Comparison of ENCODE assay signal across 34 cellular contexts in the genomic region with DNA sequence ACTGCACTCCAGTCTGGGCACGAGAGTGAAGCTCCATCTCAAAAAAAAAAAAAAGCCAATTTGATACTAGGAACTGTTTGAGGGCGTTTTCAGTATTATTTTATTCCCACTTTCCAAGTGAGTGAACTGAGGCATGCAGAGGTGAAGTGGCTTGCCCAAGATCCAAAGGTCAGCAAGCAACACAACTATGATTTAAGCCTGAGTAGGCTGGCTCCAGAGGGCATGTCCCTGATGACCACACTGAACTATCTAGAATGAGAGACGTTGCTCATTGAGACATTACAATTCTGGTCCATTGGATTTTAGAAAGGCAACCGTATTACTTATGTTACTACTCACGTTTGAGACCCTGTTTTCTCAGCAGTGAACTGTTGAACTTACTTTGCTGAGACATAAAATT. TPM values are rescaled to one million over a fixed set of nuclear protein-coding genes. Genes with fewer than 3 reads are reported as not detected.
"Had no signal": no experiment of that assay in that cellular context is flagged by ENCODE, and none has a peak within 500 bp of the region (broad histone marks: within the 10 kb centered on the region; RNA-seq: fewer than 3 reads in every experiment).

No MANE protein-coding gene starts in this region.

- H3K9me3 Mint-ChIP-seq: activated B cell treated with CpG ODN at 0.5 μM for 24 hours; activated naive CD4-positive, alpha-beta T cell treated with anti-CD3 and anti-CD28 coated beads, Interleukin-2, amount 10 ng/mL, durations not matched to agents 7 days and 5 days; activated naive CD4-positive, alpha-beta T cell treated with anti-CD3 and anti-CD28 coated beads, Interleukin-2, amount 50 U/mL, for 72 hours; activated naive CD8-positive, alpha-beta T cell treated with anti-CD3 and anti-CD28 coated beads, Interleukin-2, amount 10 ng/mL, durations not matched to agents 7 days and 5 days; activated T-helper 1 cell treated with anti-CD3 and anti-CD28 coated beads, Interleukin-12 subunit alpha, Interleukin-12 subunit beta, Interleukin-2, Interleukin-4 antibody, amounts not matched to agents 30 ng/mL and 10 ng/mL and 1 ng/mL, durations not matched to agents 14 hours and 24 hours and 36 hours; effector memory CD8-positive, alpha-beta T cell; T-helper 2 cell treated with Interferon-gamma antibody and Interleukin-4, amounts not matched to agents 5 μg/mL and 100 μg/mL, for 36 hours had no signal

- H3K9me3 ChIP-seq: ascending aorta, breast epithelium, heart left ventricle had no signal

- H3K36me3 Mint-ChIP-seq: activated CD8-positive, alpha-beta memory T cell treated with anti-CD3 and anti-CD28 coated beads, Interleukin-2, amount 10 ng/mL, durations not matched to agents 7 days and 5 days; activated naive CD4-positive, alpha-beta T cell treated with anti-CD3 and anti-CD28 coated beads, Interleukin-2, amount 10 ng/mL, durations not matched to agents 7 days and 5 days; activated naive CD4-positive, alpha-beta T cell treated with anti-CD3 and anti-CD28 coated beads, Interleukin-2, amount 50 U/mL, for 72 hours; activated naive CD8-positive, alpha-beta T cell treated with anti-CD3 and anti-CD28 coated beads, Interleukin-2, amount 10 ng/mL, durations not matched to agents 7 days and 5 days; brain had no signal

- H3K27me3 ChIP-seq: ascending aorta, breast epithelium had no signal

- H3K27me3 Mint-ChIP-seq: activated B cell treated with CpG ODN at 0.5 μM for 24 hours; activated naive CD4-positive, alpha-beta T cell treated with anti-CD3 and anti-CD28 coated beads, Interleukin-2, amount 10 ng/mL, durations not matched to agents 7 days and 5 days had no signal

- ATAC-seq: activated CD4-positive, CD25-positive, alpha-beta regulatory T cell treated with anti-CD3 and anti-CD28 coated beads, Interleukin-2, amount 50 U/mL, for 24 hours; activated CD8-positive, alpha-beta memory T cell treated with anti-CD3 and anti-CD28 coated beads, Interleukin-2, amount 10 ng/mL, durations not matched to agents 7 days and 5 days; activated CD8-positive, alpha-beta T cell treated with anti-CD3 and anti-CD28 coated beads, Interleukin-2, amount 10 ng/mL, durations not matched to agents 7 days and 5 days; activated naive CD4-positive, alpha-beta T cell treated with anti-CD3 and anti-CD28 coated beads, Interleukin-2, amount 50 U/mL, for 72 hours; effector memory CD8-positive, alpha-beta T cell; heart left ventricle; T-helper 17 cell had no signal

- H3K4me1 Mint-ChIP-seq: activated CD8-positive, alpha-beta memory T cell treated with anti-CD3 and anti-CD28 coated beads, Interleukin-2, amount 10 ng/mL, durations not matched to agents 7 days and 5 days; activated naive CD4-positive, alpha-beta T cell treated with anti-CD3 and anti-CD28 coated beads, Interleukin-2, amount 10 ng/mL, durations not matched to agents 7 days and 5 days; T-helper 17 cell had no signal

- H3K36me3 ChIP-seq: ascending aorta, breast epithelium, heart left ventricle, WERI-Rb-1 had no signal

- H3K27ac Mint-ChIP-seq: activated B cell treated with CpG ODN at 0.5 μM for 24 hours; activated CD8-positive, alpha-beta memory T cell treated with anti-CD3 and anti-CD28 coated beads, Interleukin-2, amount 10 ng/mL, durations not matched to agents 7 days and 5 days; activated CD8-positive, alpha-beta T cell treated with anti-CD3 and anti-CD28 coated beads, Interleukin-2, amount 10 ng/mL, durations not matched to agents 7 days and 5 days; activated naive CD4-positive, alpha-beta T cell treated with anti-CD3 and anti-CD28 coated beads, Interleukin-2, amount 10 ng/mL, durations not matched to agents 7 days and 5 days; activated naive CD4-positive, alpha-beta T cell treated with anti-CD3 and anti-CD28 coated beads, Interleukin-2, amount 50 U/mL, for 72 hours; activated naive CD8-positive, alpha-beta T cell treated with anti-CD3 and anti-CD28 coated beads, Interleukin-2, amount 10 ng/mL, durations not matched to agents 7 days and 5 days; activated T-helper 1 cell treated with anti-CD3 and anti-CD28 coated beads, Interleukin-12 subunit alpha, Interleukin-12 subunit beta, Interleukin-2, Interleukin-4 antibody, amounts not matched to agents 30 ng/mL and 10 ng/mL and 1 ng/mL, durations not matched to agents 14 hours and 24 hours and 36 hours; brain; effector memory CD8-positive, alpha-beta T cell; T-helper 17 cell; T-helper 2 cell treated with Interferon-gamma antibody and Interleukin-4, amounts not matched to agents 5 μg/mL and 100 μg/mL, for 36 hours had no signal

- DNase-seq: activated B cell treated with CpG ODN at 0.5 μM for 24 hours; activated CD4-positive, alpha-beta T cell treated with anti-CD3 and anti-CD28 coated beads for 48 hours; activated CD4-positive, alpha-beta T cell treated with anti-CD3 and anti-CD28 coated beads, Interleukin-2, amount 50 U/mL, for 1 hour; activated CD4-positive, alpha-beta T cell treated with anti-CD3 and anti-CD28 coated beads, Interleukin-2, amount 50 U/mL, for 48 hours; activated CD8-positive, alpha-beta memory T cell treated with anti-CD3 and anti-CD28 coated beads, Interleukin-2, amount 10 ng/mL, durations not matched to agents 7 days and 5 days; activated CD8-positive, alpha-beta memory T cell treated with anti-CD3 and anti-CD28 coated beads, Interleukin-2, amount 50 U/mL, for 4 hours; activated CD8-positive, alpha-beta T cell treated with anti-CD3 and anti-CD28 coated beads, Interleukin-2, amount 10 ng/mL, durations not matched to agents 7 days and 5 days; activated gamma-delta T cell; activated naive CD4-positive, alpha-beta T cell; activated naive CD4-positive, alpha-beta T cell treated with anti-CD3 and anti-CD28 coated beads, Interleukin-2, amount 10 ng/mL, durations not matched to agents 7 days and 5 days; activated naive CD8-positive, alpha-beta T cell treated with anti-CD3 and anti-CD28 coated beads, Interleukin-2, amount 10 ng/mL, durations not matched to agents 7 days and 5 days; activated T-cell treated with anti-CD3 and anti-CD28 coated beads, Interleukin-2, amount 50 U/mL, for 1 hour; activated T-cell treated with anti-CD3 and anti-CD28 coated beads, Interleukin-2, amount 50 U/mL, for 48 hours; caudate nucleus; cortex of kidney; dermis blood vessel endothelial cell; effector CD4-positive, alpha-beta T cell; effector memory CD8-positive, alpha-beta T cell; foreskin fibroblast; glutamatergic neuron; heart left ventricle; T-helper 1 cell; T-helper 17 cell; T1000; WERI-Rb-1 had no signal

- H3K27ac ChIP-seq: ascending aorta, breast epithelium, epithelial cell of prostate, WERI-Rb-1 had no signal

- H3K4me3 ChIP-seq: ascending aorta, breast epithelium, heart left ventricle had no signal

- H3K4me3 Mint-ChIP-seq: activated B cell treated with CpG ODN at 0.5 μM for 24 hours; activated CD8-positive, alpha-beta memory T cell treated with anti-CD3 and anti-CD28 coated beads, Interleukin-2, amount 10 ng/mL, durations not matched to agents 7 days and 5 days; activated CD8-positive, alpha-beta T cell treated with anti-CD3 and anti-CD28 coated beads, Interleukin-2, amount 10 ng/mL, durations not matched to agents 7 days and 5 days; activated naive CD4-positive, alpha-beta T cell treated with anti-CD3 and anti-CD28 coated beads, Interleukin-2, amount 10 ng/mL, durations not matched to agents 7 days and 5 days; activated naive CD8-positive, alpha-beta T cell treated with anti-CD3 and anti-CD28 coated beads, Interleukin-2, amount 10 ng/mL, durations not matched to agents 7 days and 5 days; activated T-helper 1 cell treated with anti-CD3 and anti-CD28 coated beads, Interleukin-12 subunit alpha, Interleukin-12 subunit beta, Interleukin-2, Interleukin-4 antibody, amounts not matched to agents 30 ng/mL and 10 ng/mL and 1 ng/mL, durations not matched to agents 14 hours and 24 hours and 36 hours; brain; effector memory CD8-positive, alpha-beta T cell; T-helper 17 cell; T-helper 2 cell treated with Interferon-gamma antibody and Interleukin-4, amounts not matched to agents 5 μg/mL and 100 μg/mL, for 36 hours had no signal

RNA-seq across cellular contexts. Expression of gene KCNMA1, which starts 20.8 kb away (rescaled TPM):
- total RNA-seq: activated CD8-positive, alpha-beta memory T cell treated with anti-CD3 and anti-CD28 coated beads for 36 hours; activated naive CD4-positive, alpha-beta T cell treated with anti-CD3 and anti-CD28 coated beads, Interleukin-2, amount 50 U/mL, for 72 hours; activated T-helper 1 cell treated with anti-CD3 and anti-CD28 coated beads, Interleukin-12 subunit alpha, Interleukin-12 subunit beta, Interleukin-2, Interleukin-4 antibody, amounts not matched to agents 30 ng/mL and 10 ng/mL and 1 ng/mL, durations not matched to agents 14 hours and 24 hours and 36 hours had no signal
